ENCODE assay signal across 14 cellular contexts in the genomic region with DNA sequence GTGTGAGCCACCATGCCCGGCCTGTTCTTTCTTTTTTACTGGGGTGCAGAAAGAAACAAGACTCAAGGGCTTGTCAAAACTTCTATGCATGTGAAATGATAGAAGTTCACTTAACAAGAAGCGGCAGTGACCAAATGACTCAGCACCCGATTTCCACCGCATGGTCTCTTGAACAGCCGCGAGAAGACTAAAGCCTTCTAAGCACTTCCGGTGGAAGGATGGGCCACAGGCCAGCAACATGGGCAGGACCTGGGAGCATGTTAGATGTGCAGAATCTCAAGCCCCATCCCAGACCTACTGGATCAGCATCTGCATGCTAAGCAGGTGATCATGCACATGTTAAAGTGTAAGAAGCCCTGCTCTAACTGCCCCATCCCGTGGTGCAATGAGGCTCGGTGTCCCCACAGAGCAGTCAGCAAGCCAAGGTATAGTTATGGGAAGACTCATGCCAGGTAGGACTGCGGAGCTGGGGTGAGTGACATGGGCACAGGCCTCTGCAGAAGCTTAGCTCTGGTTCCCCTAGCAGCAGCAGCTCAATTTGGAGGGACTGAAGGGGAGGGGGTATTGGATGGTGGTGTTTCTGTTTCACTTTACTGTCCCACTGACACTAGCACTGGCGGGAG.
A peak's percentile ranks its signal among the peaks of the same experiment; 100 is the strongest.
DNase-seq lines count a peak whose midpoint lies in the region; ATAC-seq and TF ChIP-seq lines count a peak whose summit lies in the region.
"Had no signal": no experiment of that assay in that cellular context is flagged by ENCODE, and none has a peak within 500 bp of the region (broad histone marks: within the 10 kb centered on the region; RNA-seq: fewer than 3 reads in every experiment).

No MANE protein-coding gene starts in this region.

- no peaks in the 10 kb centered on the region for H3K27me3 ChIP-seq in WERI-Rb-1 (ENCODE audit: insufficient read depth, low read depth, severe bottlenecking)
- H3K27me3 ChIP-seq: BLaER1 treated with 17β-estradiol and CSF1 and Interleukin-3, amounts not matched to agents 10 nM and 100 nM; hepatocyte had no signal

- H3K27ac ChIP-seq in caudate nucleus (ENCODE audit: low read depth, low read length) (no peak overlapping the region), WERI-Rb-1 (no peak overlapping the region)
- H3K27ac ChIP-seq: BLaER1 treated with 17β-estradiol and CSF1 and Interleukin-3, amounts not matched to agents 10 nM and 100 nM; hepatocyte; psoas muscle had no signal

- TF ChIP-seq CTCF in WERI-Rb-1 (IDR thresholded peaks at IDR 0.05; ENCODE audit: low read depth, low read length) = no peak

- peak; percentile 49 for DNase-seq in stimulated activated CD4-positive, alpha-beta T cell treated with anti-CD3 and anti-CD28 coated beads, Interleukin-15, amount 100 ng/mL, for 24 hours
- DNase-seq in stimulated activated CD4-positive, alpha-beta T cell treated with anti-CD3 and anti-CD28 coated beads, Interleukin-12 subunit alpha, Interleukin-12 subunit beta, amount 100 ng/mL, for 4 hours = no peak
- peak; percentile 36 for DNase-seq in activated CD4-positive, CD25-positive, alpha-beta regulatory T cell treated with anti-CD3 and anti-CD28 coated beads, Interleukin-2, amount 50 U/mL, for 72 hours
- DNase-seq in dedifferentiated amniotic fluid mesenchymal stem cell (ENCODE audit: extremely low spot score) = no peak
- DNase-seq in caudate nucleus (lab: John Stamatoyannopoulos, UW) = no peak
- no peak for DNase-seq in WERI-Rb-1
- DNase-seq: amniotic stem cell, H9, NCI-H1930, psoas muscle had no signal

- no peaks in the 10 kb centered on the region for H3K9me3 ChIP-seq in WERI-Rb-1 (ENCODE audit: severe bottlenecking)
- H3K9me3 ChIP-seq: BLaER1 treated with 17β-estradiol and CSF1 and Interleukin-3, amounts not matched to agents 10 nM and 100 nM; psoas muscle had no signal

- H3K4me3 ChIP-seq in WERI-Rb-1 (ENCODE audit: low read depth, low read length) = no peak overlapping the region
- H3K4me3 ChIP-seq: BLaER1 treated with 17β-estradiol and CSF1 and Interleukin-3, amounts not matched to agents 10 nM and 100 nM; hepatocyte; psoas muscle had no signal

- H3K36me3 ChIP-seq in WERI-Rb-1 = no peaks in the 10 kb centered on the region
- H3K36me3 ChIP-seq: BLaER1 treated with 17β-estradiol and CSF1 and Interleukin-3, amounts not matched to agents 10 nM and 100 nM had no signal

- ATAC-seq in HG03097 (IDR thresholded peaks at IDR 0.05; ENCODE audit: low FRiP score, unreplicated experiment) = peak; percentile 28
- no peak for ATAC-seq in GM21360 (IDR thresholded peaks at IDR 0.05; ENCODE audit: unreplicated experiment)
- ATAC-seq: psoas muscle had no signal

Comparison
In these comparisons a context has a peak if more than half of its experiments do, and no peak if none do; other contexts are left out.
1. DNase-seq: peak in stimulated activated CD4-positive, alpha-beta T cell treated with anti-CD3 and anti-CD28 coated beads, Interleukin-15, amount 100 ng/mL, for 24 hours (single experiment) and activated CD4-positive, CD25-positive, alpha-beta regulatory T cell treated with anti-CD3 and anti-CD28 coated beads, Interleukin-2, amount 50 U/mL, for 72 hours (single experiment); none in stimulated activated CD4-positive, alpha-beta T cell treated with anti-CD3 and anti-CD28 coated beads, Interleukin-12 subunit alpha, Interleukin-12 subunit beta, amount 100 ng/mL, for 4 hours (single experiment), dedifferentiated amniotic fluid mesenchymal stem cell (single experiment), caudate nucleus (0 of 61) and WERI-Rb-1 (single experiment).